Comparison of ENCODE assay signal across 8 cellular contexts in genomic region chr10:72353028-72353962, GRCh38. TPM values are rescaled to one million over a fixed set of nuclear protein-coding genes. Genes with fewer than 3 reads are reported as not detected.
DNase-seq lines count a peak whose midpoint lies in the region; ATAC-seq lines count a peak whose summit lies in the region.

No MANE protein-coding gene starts in this region.

- peaks cover 0 to 1% (median 0%) of the 10 kb centered on the region in 6 donors for H3K9me3 Mint-ChIP-seq in immature natural killer cell
- no peaks in the 10 kb centered on the region for H3K9me3 Mint-ChIP-seq in stimulated activated naive CD8-positive, alpha-beta T cell treated with anti-CD3 and anti-CD28 coated beads, Interleukin-15, amount 100 ng/mL, for 72 hours

- peak overlapping the region; percentile 90 to 97 (median 95) for H3K27ac Mint-ChIP-seq in immature natural killer cell
- peak overlapping the region in 1 of 2 donors; percentile 99 for H3K27ac Mint-ChIP-seq in stimulated activated naive CD8-positive, alpha-beta T cell treated with anti-CD3 and anti-CD28 coated beads, Interleukin-15, amount 100 ng/mL, for 72 hours

- H3K27ac ChIP-seq in HUES48 (ENCODE audit: low read depth, low read length), result peak overlapping the region; percentile 100

- H3K36me3 Mint-ChIP-seq in immature natural killer cell, result peaks cover 7 to 19% (median 14%) of the 10 kb centered on the region in 3 donors

- no peaks in the 10 kb centered on the region for H3K27me3 ChIP-seq in HUES48 (ENCODE audit: control insufficient read depth, insufficient read depth, low read length)
- H3K27me3 ChIP-seq in adipocyte (replicated peaks; ENCODE audit: control insufficient read depth, insufficient read depth, low read length), result no peaks in the 10 kb centered on the region

- H3K9ac ChIP-seq in HUES48 (ENCODE audit: low read depth, low read length) (peak overlapping the region; percentile 99; the same call in 1 of the 2 replicates), adipocyte (ENCODE audit: low read length) (peak overlapping the region; percentile 99)

- peaks cover 47 to 70% of the 10 kb centered on the region in 2 donors for H3K4me1 Mint-ChIP-seq in immature natural killer cell
- H3K4me1 Mint-ChIP-seq in stimulated activated naive CD8-positive, alpha-beta T cell treated with anti-CD3 and anti-CD28 coated beads, Interleukin-15, amount 100 ng/mL, for 72 hours, result peaks cover 33% of the 10 kb centered on the region

- H3K4me3 ChIP-seq in HUES48 (ENCODE audit: low read depth, low read length) (peak overlapping the region; percentile 98), adipocyte (ENCODE audit: low read length) (peak overlapping the region; percentile 98)

- peaks cover 7 to 16% (median 13%) of the 10 kb centered on the region in 3 donors for H3K27me3 Mint-ChIP-seq in immature natural killer cell (ENCODE audit: low read depth in 3 of 3)
- H3K27me3 Mint-ChIP-seq in stimulated activated naive CD8-positive, alpha-beta T cell treated with anti-CD3 and anti-CD28 coated beads, Interleukin-15, amount 100 ng/mL, for 72 hours, result no peaks in the 10 kb centered on the region

- no peak for ATAC-seq in stimulated activated naive CD8-positive, alpha-beta T cell treated with anti-CD3 and anti-CD28 coated beads, Interleukin-15, amount 100 ng/mL, for 72 hours

- DNase-seq in AG20443 (ENCODE audit: low spot score) (peak; percentile 40), adipocyte (ENCODE audit: low read depth) (peak; percentile 68), immature natural killer cell (no peak), OCI-M2 (lab: John Stamatoyannopoulos, UW; ENCODE audit: unreplicated experiment) (no peak), GOT3 (lab: John Stamatoyannopoulos, UW) (no peak), NCI-H1092 treated with DMSO at 0.1 percent for 48 hours (lab: John Stamatoyannopoulos, UW) (no peak)
- no peak for DNase-seq in stimulated activated naive CD8-positive, alpha-beta T cell treated with anti-CD3 and anti-CD28 coated beads, Interleukin-15, amount 100 ng/mL, for 72 hours

- H3K4me1 ChIP-seq in HUES48 (ENCODE audit: control insufficient read depth, insufficient read depth, low read length) (peaks cover 19% of the 10 kb centered on the region), adipocyte (ENCODE audit: control insufficient read depth, insufficient read depth, low read length) (peaks cover 20% of the 10 kb centered on the region)

- peak overlapping the region; percentile 94 to 98 (median 95) for H3K4me3 Mint-ChIP-seq in immature natural killer cell
- H3K4me3 Mint-ChIP-seq in stimulated activated naive CD8-positive, alpha-beta T cell treated with anti-CD3 and anti-CD28 coated beads, Interleukin-15, amount 100 ng/mL, for 72 hours, result peak overlapping the region; percentile 98 to 99

- no peaks in the 10 kb centered on the region for H3K9me3 ChIP-seq in HUES48 (ENCODE audit: control insufficient read depth, insufficient read depth, low read length)
- H3K9me3 ChIP-seq in adipocyte (ENCODE audit: control insufficient read depth, low read length), result no peaks in the 10 kb centered on the region

- H3K36me3 ChIP-seq in HUES48 (ENCODE audit: control insufficient read depth, insufficient read depth, low read length), result peaks cover 14% of the 10 kb centered on the region; the same call in 1 of the 2 replicates
- H3K36me3 ChIP-seq in adipocyte (ENCODE audit: control insufficient read depth, insufficient read depth, low read length, severe bottlenecking), result peaks cover 21% of the 10 kb centered on the region

RNA-seq across cellular contexts. Expression of gene DNAJB12, which starts 1.4 kb away (rescaled TPM):
- polyA plus RNA-seq in immature natural killer cell, result 10 to 100 TPM; 12.2 to 32.0 (median 12.4) TPM

Comparison
In these comparisons a context has a peak if more than half of its experiments do, and no peak if none do; other contexts are left out.
1. DNase-seq: peak in AG20443 (single experiment) and adipocyte (single experiment); none in immature natural killer cell (0 of 3), stimulated activated naive CD8-positive, alpha-beta T cell treated with anti-CD3 and anti-CD28 coated beads, Interleukin-15, amount 100 ng/mL, for 72 hours (0 of 2), OCI-M2 (single experiment), GOT3 (single experiment) and NCI-H1092 treated with DMSO at 0.1 percent for 48 hours (single experiment).